ENCODE assay signal across 8 cellular contexts in the genomic region with DNA sequence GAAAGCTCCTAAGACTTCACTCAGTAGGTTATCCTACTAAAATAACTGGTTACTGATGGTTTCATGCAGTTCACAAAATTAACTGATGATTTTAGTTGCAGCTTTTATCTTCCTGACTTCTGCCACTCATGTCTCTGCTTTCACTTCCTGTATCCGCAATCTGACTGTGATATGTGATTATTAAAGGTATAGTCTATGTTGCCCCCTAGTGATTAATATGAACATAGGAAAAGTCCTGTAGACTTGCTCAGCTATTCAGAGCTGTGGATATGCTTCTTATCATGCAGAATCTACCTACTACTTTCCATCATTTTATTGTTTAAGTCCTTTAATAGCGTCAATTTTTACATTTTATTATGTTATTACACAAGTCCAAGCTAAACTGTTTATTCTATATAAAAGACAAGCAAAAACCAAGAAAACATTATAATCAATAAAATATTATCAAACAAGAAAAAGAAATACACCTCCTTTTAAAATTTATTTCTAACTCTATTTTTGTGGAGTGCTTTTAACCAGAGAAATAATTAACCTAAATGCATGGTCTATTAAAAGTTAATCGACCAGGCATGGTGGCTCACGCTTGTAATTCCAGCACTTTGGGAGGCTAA. TPM values are rescaled to one million over a fixed set of nuclear protein-coding genes. Genes with fewer than 3 reads are reported as not detected.
DNase-seq lines count a peak whose midpoint lies in the region; ATAC-seq and TF ChIP-seq lines count a peak whose summit lies in the region.

No MANE protein-coding gene starts in this region.

- no peak overlapping the region for H3K27ac ChIP-seq in ascending aorta
- H3K27ac ChIP-seq in effector memory CD4-positive, alpha-beta T cell (ENCODE audit: insufficient read depth, low read length, poor library complexity, severe bottlenecking) = no peak overlapping the region

- no peaks in the 10 kb centered on the region for H3K27me3 Mint-ChIP-seq in Calu3 (ENCODE audit: unreplicated experiment)

- H3K4me1 Mint-ChIP-seq in Calu3 (ENCODE audit: low read depth, unreplicated experiment) = no peaks in the 10 kb centered on the region

- H3K36me3 Mint-ChIP-seq in Calu3 (ENCODE audit: insufficient read depth, unreplicated experiment) = peaks cover 5% of the 10 kb centered on the region

- peaks cover 0 to 11% of the 10 kb centered on the region in 2 donors for H3K4me1 ChIP-seq in ascending aorta
- no peaks in the 10 kb centered on the region for H3K4me1 ChIP-seq in effector memory CD4-positive, alpha-beta T cell (ENCODE audit: control insufficient read depth, insufficient read depth, low read length, poor library complexity, severe bottlenecking)

- H3K27me3 ChIP-seq in ascending aorta = no peaks in the 10 kb centered on the region
- H3K27me3 ChIP-seq in effector memory CD4-positive, alpha-beta T cell (replicated peaks; ENCODE audit: control insufficient read depth, insufficient read depth, low read length, poor library complexity, severe bottlenecking) = no peaks in the 10 kb centered on the region

- intact Hi-C loops in ascending aorta (cut with DNase I) = loop anchor here (5.0 kb wide), 1 partner anchor 301 kb away; the partner anchor contains the start of gene MND1
- intact Hi-C loops in Calu3 (cut with micrococcal nuclease; ENCODE audit: unreplicated experiment) = no loop called here

- H3K9me3 Mint-ChIP-seq in Calu3 (ENCODE audit: low read depth, unreplicated experiment) = no peaks in the 10 kb centered on the region

- ATAC-seq in GM19351 (IDR thresholded peaks at IDR 0.05; ENCODE audit: unreplicated experiment) = peak; percentile 93
- peak; percentile 79 for ATAC-seq in HG03196 (IDR thresholded peaks at IDR 0.05; ENCODE audit: unreplicated experiment)

- peaks cover 0 to 5% of the 10 kb centered on the region in 2 donors for H3K9me3 ChIP-seq in ascending aorta
- H3K9me3 ChIP-seq in effector memory CD4-positive, alpha-beta T cell (ENCODE audit: control insufficient read depth, low read length) = no peaks in the 10 kb centered on the region

- no peaks in the 10 kb centered on the region for H3K36me3 ChIP-seq in ascending aorta
- no peaks in the 10 kb centered on the region for H3K36me3 ChIP-seq in effector memory CD4-positive, alpha-beta T cell (ENCODE audit: control insufficient read depth, insufficient read depth, low read length)

- no peak overlapping the region for H3K4me3 Mint-ChIP-seq in Calu3 (ENCODE audit: low read depth, unreplicated experiment)

- peak in 2 of 3 experiments; percentile 11 to 23 for TF ChIP-seq CTCF in ascending aorta (IDR thresholded peaks at IDR 0.05)
- TF ChIP-seq CTCF in Calu3 (IDR thresholded peaks at IDR 0.05; ENCODE audit: unreplicated experiment) = no peak

- CTCF ChIA-PET in Calu3 (lab: Charles Lee) = interaction anchor here (1.0 to 1.6 kb wide), 3 partner anchors 12 to 107 kb away, joined by 4 to 9 read pairs (median 7); no protein-coding TSS in a partner anchor

- H3K4me3 ChIP-seq in ascending aorta = no peak overlapping the region
- no peak overlapping the region for H3K4me3 ChIP-seq in effector memory CD4-positive, alpha-beta T cell (ENCODE audit: insufficient read depth, low read depth, low read length, poor library complexity, severe bottlenecking)

- no peak overlapping the region for H3K27ac Mint-ChIP-seq in Calu3 (ENCODE audit: unreplicated experiment)

- BruUV-seq in Calu3 (replicated peaks; lab: Mats Ljungman, UMichigan) = no TSS peak

- DNase-seq in DMS153 (lab: John Stamatoyannopoulos, UW) (peak; percentile 74), NCI-H2196 treated with DMSO at 0.1 percent for 48 hours (lab: John Stamatoyannopoulos, UW; ENCODE audit: unreplicated experiment) (peak; percentile 38), ascending aorta (ENCODE audit: low spot score in 2 of 2) (no peak), left kidney (ENCODE audit: low read depth, low spot score) (peak; percentile 71), Calu3 (no peak)
- DNase-seq in effector memory CD4-positive, alpha-beta T cell = no peak

RNA-seq across cellular contexts. Expression of gene TLR2, which starts 40.6 kb away (rescaled TPM):
- total RNA-seq in ascending aorta = 19.1 TPM
- total RNA-seq in Calu3 (2022) = 7.0 and 10.8 TPM in 2 replicates

Comparison
In these comparisons a context has a peak if more than half of its experiments do, and no peak if none do; other contexts are left out.
1. DNase-seq: peak in DMS153 (single experiment), NCI-H2196 treated with DMSO at 0.1 percent for 48 hours (single experiment) and left kidney (single experiment); none in ascending aorta (0 of 2), Calu3 (single experiment) and effector memory CD4-positive, alpha-beta T cell (0 of 3).